In the genomic region with DNA sequence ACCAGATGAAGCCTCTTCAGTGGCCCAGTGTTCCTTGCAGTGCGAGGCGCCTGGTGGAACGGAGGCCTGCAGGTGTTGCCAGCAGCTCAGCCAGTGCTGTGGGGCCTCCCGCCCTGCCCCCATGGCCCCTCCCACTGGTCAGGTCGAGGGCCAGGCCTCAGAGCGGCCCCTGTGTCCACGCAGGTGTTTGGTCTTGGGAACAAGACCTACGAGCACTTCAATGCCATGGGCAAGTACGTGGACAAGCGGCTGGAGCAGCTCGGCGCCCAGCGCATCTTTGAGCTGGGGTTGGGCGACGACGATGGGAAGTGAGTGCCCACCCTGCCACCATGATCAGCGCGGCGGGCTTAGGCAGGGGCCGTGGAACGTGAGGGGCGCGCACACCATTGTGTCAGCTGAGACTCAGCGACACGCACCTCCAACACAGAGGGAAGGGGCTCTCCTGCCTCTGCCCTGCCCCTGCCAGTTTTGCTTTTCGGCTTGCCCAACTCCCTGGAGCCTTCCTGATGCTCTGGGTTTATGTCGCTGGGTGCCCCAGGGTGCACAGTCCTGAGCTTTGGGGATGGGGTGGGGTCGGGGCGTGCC, we compare ENCODE assay signal across 15 cellular contexts.
"Had no signal": no experiment of that assay in that cellular context is flagged by ENCODE, and none has a peak within 500 bp of the region (broad histone marks: within the 10 kb centered on the region; RNA-seq: fewer than 3 reads in every experiment).

No MANE protein-coding gene starts in this region.

- ATAC-seq: foreskin keratinocyte, sciatic nerve had no signal

- DNase-seq: activated CD4-positive, alpha-beta T cell treated with anti-CD3 and anti-CD28 coated beads for 1 hour; activated CD4-positive, alpha-beta T cell treated with anti-CD3 and anti-CD28 coated beads, Interleukin-2, amount 50 U/mL, for 48 hours; activated gamma-delta T cell treated with Interleukin-2 at 50 U/mL for 16 hours; activated naive CD8-positive, alpha-beta T cell treated with anti-CD3 and anti-CD28 coated beads for 36 hours; activated T-cell treated with anti-CD3 and anti-CD28 coated beads, Interleukin-2, amount 50 U/mL, for 48 hours; anterior cingulate cortex; dorsolateral prefrontal cortex; foreskin keratinocyte; naive B cell; stimulated activated CD4-positive, alpha-beta T cell treated with anti-CD3 and anti-CD28 coated beads, Interleukin-12 subunit alpha, Interleukin-12 subunit beta, amount 100 ng/mL, for 4 hours; stimulated activated CD4-positive, alpha-beta T cell treated with anti-CD3 and anti-CD28 coated beads, Interleukin-2, amount 100 ng/mL, for 48 hours; stimulated activated CD8-positive, alpha-beta memory T cell treated with anti-CD3 and anti-CD28 coated beads, Interleukin-4, amount 100 ng/mL, for 48 hours; thyroid gland had no signal

- H3K27ac ChIP-seq: foreskin keratinocyte, thyroid gland had no signal

- H3K9me3 ChIP-seq: heart left ventricle, thyroid gland had no signal

- H3K4me1 ChIP-seq: foreskin keratinocyte, thyroid gland had no signal

- H3K27me3 ChIP-seq: dorsolateral prefrontal cortex, foreskin keratinocyte, heart left ventricle, thyroid gland had no signal

- H3K4me3 ChIP-seq: dorsolateral prefrontal cortex, heart left ventricle, thyroid gland had no signal
